In the genomic region with DNA sequence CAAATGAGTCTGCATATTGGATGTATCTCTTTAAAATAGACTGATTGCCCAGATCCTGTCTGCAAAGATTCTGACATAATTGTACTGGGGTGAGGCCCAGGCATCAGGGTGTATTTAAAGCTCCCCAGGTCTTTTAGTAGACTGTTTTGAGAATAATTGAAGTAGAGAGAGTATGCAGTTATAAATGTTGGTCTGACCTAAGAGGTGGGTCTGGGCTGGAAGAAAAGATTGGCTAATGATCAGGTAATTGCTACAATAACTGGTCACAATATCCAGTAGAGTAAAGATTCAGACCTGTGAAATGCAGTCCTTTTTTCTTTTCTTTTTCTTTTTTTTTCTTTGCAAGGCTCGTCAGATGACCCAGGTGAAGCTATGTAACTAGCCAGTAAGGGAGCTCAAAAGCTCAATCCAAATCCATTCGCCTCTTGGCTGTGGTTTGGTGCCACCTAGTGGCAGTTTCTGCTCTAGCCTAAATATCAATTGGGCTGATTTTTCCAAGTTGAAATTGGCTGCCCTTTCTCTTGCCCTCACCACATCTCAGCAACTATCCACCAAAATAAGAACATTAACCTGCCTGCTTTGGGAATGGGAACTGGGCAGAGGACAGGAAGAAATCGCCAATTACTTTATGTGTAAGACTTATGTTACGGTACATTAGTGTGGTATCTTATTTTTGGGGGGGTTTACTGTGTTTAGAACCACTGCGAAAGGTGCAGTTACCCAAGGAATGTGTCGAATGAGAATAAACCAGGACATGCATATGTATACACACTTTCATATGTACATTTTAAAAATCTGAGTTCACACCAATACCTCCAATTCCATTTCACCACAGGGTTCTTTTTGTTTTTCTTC, we compare ENCODE assay signal across 8 cellular contexts. TPM values are rescaled to one million over a fixed set of nuclear protein-coding genes. Genes with fewer than 3 reads are reported as not detected.
DNase-seq lines count a peak whose midpoint lies in the region; ATAC-seq and TF ChIP-seq lines count a peak whose summit lies in the region.

No MANE protein-coding gene starts in this region.

- peak; percentile 83 for TF ChIP-seq CTCF in GM12872 (IDR thresholded peaks at IDR 0.05; ENCODE audit: insufficient read depth, low read depth, low read length)
- peak; percentile 95 for TF ChIP-seq CTCF in fibroblast of villous mesenchyme (IDR thresholded peaks at IDR 0.05; ENCODE audit: insufficient read depth, low read depth, low read length)
- TF ChIP-seq CTCF in testis (IDR thresholded peaks at IDR 0.05) = peak; percentile 82 to 93 (median 88)

- intact Hi-C loops in testis (cut with DNase I; ENCODE audit: low total_unique reads) = no loop called here

- no peak overlapping the region for H3K27ac ChIP-seq in testis

- no peaks in the 10 kb centered on the region for H3K9me3 ChIP-seq in testis

- no peaks in the 10 kb centered on the region for H3K27me3 ChIP-seq in testis

- WGBS in testis, 2 donors = 45 to 63% methylated on average over 6 of the region's 6 CpGs

- H3K4me1 ChIP-seq in testis = no peaks in the 10 kb centered on the region

- TF ChIP-seq POLR2A in testis (IDR thresholded peaks at IDR 0.05) = no peak

- peak; percentile 73 for DNase-seq in LHCN-M2 (ENCODE audit: low read depth)
- DNase-seq in RPMI8226 = peak; percentile 69
- DNase-seq in activated T-helper 1 cell treated with anti-CD3 and anti-CD28 coated beads, Interleukin-2, amount 50 U/mL, for 16 hours (ENCODE audit: low read depth in 1 of 2, low spot score in 1 of 2) = peak; percentile 49
- peak; percentile 83 for DNase-seq in fibroblast of villous mesenchyme (ENCODE audit: low read depth)
- DNase-seq in nucleus accumbens (lab: John Stamatoyannopoulos, UW) = peak in 47 of 56 donors; percentile 1 to 85 (median 25)
- peak; percentile 86 for DNase-seq in testis

- H3K36me3 ChIP-seq in testis (ENCODE audit: low read depth, missing control alignments) = no peaks in the 10 kb centered on the region

- H3K4me3 ChIP-seq in fibroblast of villous mesenchyme (ENCODE audit: low read depth, low read length) = no peak overlapping the region
- no peak overlapping the region for H3K4me3 ChIP-seq in testis

- ATAC-seq in HG03139 (IDR thresholded peaks at IDR 0.05; ENCODE audit: unreplicated experiment) = no peak

RNA-seq across cellular contexts. Expression of a gene that starts 45.9 kb away (rescaled TPM):
- total RNA-seq in LHCN-M2 (2014; rRNA removed) = 15.5 and 16.3 TPM in 2 replicates
- 11.0 TPM for polyA plus RNA-seq in LHCN-M2 (2012)
- 15.5 and 25.9 TPM in 2 replicates for total RNA-seq in fibroblast of villous mesenchyme
- total RNA-seq in testis = 10 to 100 TPM; 37.2 to 49.9 TPM
- polyA plus RNA-seq in testis (ENCODE audit: insufficient read depth, low read depth, low replicate concordance) = 43.6 TPM

Comparison
In these comparisons a context has a peak if more than half of its experiments do, and no peak if none do; other contexts are left out.
1. DNase-seq: peak in every context shown above with its lines; median percentile 86 in testis; 83 in fibroblast of villous mesenchyme; 73 in LHCN-M2; 69 in RPMI8226; 49 in activated T-helper 1 cell treated with anti-CD3 and anti-CD28 coated beads, Interleukin-2, amount 50 U/mL, for 16 hours; 25 in nucleus accumbens.